1 cellular context compared by ENCODE assay signal in genomic region chr3:183635107-183635430, GRCh38.
TF ChIP-seq lines count a peak whose summit lies in the region.

No MANE protein-coding gene starts in this region.

TF ChIP-seq in GM12878, 131 proteins besides CTCF, POLR2A, EP300 and RAD21 (continued from another document):
- TF ChIP-seq, protein P1, sequence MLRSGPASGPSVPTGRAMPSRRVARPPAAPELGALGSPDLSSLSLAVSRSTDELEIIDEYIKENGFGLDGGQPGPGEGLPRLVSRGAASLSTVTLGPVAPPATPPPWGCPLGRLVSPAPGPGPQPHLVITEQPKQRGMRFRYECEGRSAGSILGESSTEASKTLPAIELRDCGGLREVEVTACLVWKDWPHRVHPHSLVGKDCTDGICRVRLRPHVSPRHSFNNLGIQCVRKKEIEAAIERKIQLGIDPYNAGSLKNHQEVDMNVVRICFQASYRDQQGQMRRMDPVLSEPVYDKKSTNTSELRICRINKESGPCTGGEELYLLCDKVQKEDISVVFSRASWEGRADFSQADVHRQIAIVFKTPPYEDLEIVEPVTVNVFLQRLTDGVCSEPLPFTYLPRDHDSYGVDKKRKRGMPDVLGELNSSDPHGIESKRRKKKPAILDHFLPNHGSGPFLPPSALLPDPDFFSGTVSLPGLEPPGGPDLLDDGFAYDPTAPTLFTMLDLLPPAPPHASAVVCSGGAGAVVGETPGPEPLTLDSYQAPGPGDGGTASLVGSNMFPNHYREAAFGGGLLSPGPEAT (IDR thresholded peaks at IDR 0.05; ENCODE audit: low read depth): 0 out of 2 replicates have a peak, but pooled peaks have one; percentile 21
